In genomic region chr12:47361389-47362031, GRCh38 we compare ENCODE assay signal across 8 cellular contexts.
DNase-seq lines count a peak whose midpoint lies in the region; ATAC-seq and TF ChIP-seq lines count a peak whose summit lies in the region.

No MANE protein-coding gene starts in this region.

- H3K4me3 Mint-ChIP-seq in activated T-helper 17 cell treated with anti-CD3 and anti-CD28 coated beads, Interleukin-2, amount 50 U/mL, for 72 hours: peak overlapping the region; percentile 83

- H3K4me3 ChIP-seq in GM06990 (replicated peaks; ENCODE audit: low read depth, low read length) (peak overlapping the region; percentile 19; the same call in 1 of the 2 replicates), NB4 (ENCODE audit: low read depth, low read length) (peak overlapping the region; percentile 32), suprapubic skin (no peak overlapping the region)

- H3K27me3 ChIP-seq in GM06990 (replicated peaks; ENCODE audit: control insufficient read depth, insufficient read depth, low read length) (no peaks in the 10 kb centered on the region), suprapubic skin (no peaks in the 10 kb centered on the region)

- peaks cover 55% of the 10 kb centered on the region for H3K4me1 Mint-ChIP-seq in activated T-helper 17 cell treated with anti-CD3 and anti-CD28 coated beads, Interleukin-2, amount 50 U/mL, for 72 hours

- TF ChIP-seq CTCF in GM06990 (IDR thresholded peaks at IDR 0.05; ENCODE audit: insufficient read depth, low read length, poor library complexity, severe bottlenecking) (peak; percentile 21), NB4 (IDR thresholded peaks at IDR 0.05; ENCODE audit: low read depth, low read length) (peak; percentile 30), suprapubic skin (IDR thresholded peaks at IDR 0.05) (no peak)

- peak overlapping the region; percentile 15 for H3K27ac ChIP-seq in suprapubic skin

- no peaks in the 10 kb centered on the region for H3K9me3 ChIP-seq in suprapubic skin

- no peaks in the 10 kb centered on the region for H3K36me3 ChIP-seq in GM06990 (ENCODE audit: control insufficient read depth, insufficient read depth, low read length)
- H3K36me3 ChIP-seq in suprapubic skin: no peaks in the 10 kb centered on the region

- H3K36me3 Mint-ChIP-seq in activated T-helper 17 cell treated with anti-CD3 and anti-CD28 coated beads, Interleukin-2, amount 50 U/mL, for 72 hours (ENCODE audit: low read depth): peaks cover 35% of the 10 kb centered on the region

- TF ChIP-seq EP300 in suprapubic skin (IDR thresholded peaks at IDR 0.05): no peak

- peak; percentile 87 for ATAC-seq in activated T-helper 17 cell treated with anti-CD3 and anti-CD28 coated beads, Interleukin-2, amount 50 U/mL, for 72 hours (replicated peaks)

- H3K4me1 ChIP-seq in suprapubic skin: peaks cover 10% of the 10 kb centered on the region

- no peaks in the 10 kb centered on the region for H3K27me3 Mint-ChIP-seq in activated T-helper 17 cell treated with anti-CD3 and anti-CD28 coated beads, Interleukin-2, amount 50 U/mL, for 72 hours

- WGBS in suprapubic skin: 63% methylated on average over 7 of the region's 7 CpGs

- H3K27ac Mint-ChIP-seq in activated T-helper 17 cell treated with anti-CD3 and anti-CD28 coated beads, Interleukin-2, amount 50 U/mL, for 72 hours: peak overlapping the region; percentile 94

- DNase-seq in GM06990 (ENCODE audit: extremely low read depth, insufficient read length): peak; percentile 26
- DNase-seq in H4 (ENCODE audit: low spot score): peak; percentile 14
- peak; percentile 49 for DNase-seq in NB4 (ENCODE audit: low read depth)
- DNase-seq in islet precursor cell: peak; percentile 61
- DNase-seq in suprapubic skin (ENCODE audit: low spot score in 2 of 2): no peak
- no peak for DNase-seq in SKM-1 (lab: John Stamatoyannopoulos, UW; ENCODE audit: unreplicated experiment)
- no peak for DNase-seq in epidermal melanocyte (ENCODE audit: insufficient read length, low spot score)

- peaks cover 3% of the 10 kb centered on the region for H3K9me3 Mint-ChIP-seq in activated T-helper 17 cell treated with anti-CD3 and anti-CD28 coated beads, Interleukin-2, amount 50 U/mL, for 72 hours

- TF ChIP-seq POLR2A in NB4 (IDR thresholded peaks at IDR 0.05; ENCODE audit: extremely low read depth, insufficient read length) (no peak), suprapubic skin (IDR thresholded peaks at IDR 0.05) (no peak)

Comparison
In these comparisons a context has a peak if more than half of its experiments do, and no peak if none do; other contexts are left out.
1. DNase-seq: peak in GM06990 (single experiment), H4 (single experiment), NB4 (single experiment) and islet precursor cell (single experiment); none in suprapubic skin (0 of 2), SKM-1 (single experiment) and epidermal melanocyte (single experiment).
2. CTCF ChIP-seq: peak in GM06990 (single experiment) and NB4 (single experiment); none in suprapubic skin (0 of 2).